ENCODE assay signal across 20 cellular contexts in the genomic region with DNA sequence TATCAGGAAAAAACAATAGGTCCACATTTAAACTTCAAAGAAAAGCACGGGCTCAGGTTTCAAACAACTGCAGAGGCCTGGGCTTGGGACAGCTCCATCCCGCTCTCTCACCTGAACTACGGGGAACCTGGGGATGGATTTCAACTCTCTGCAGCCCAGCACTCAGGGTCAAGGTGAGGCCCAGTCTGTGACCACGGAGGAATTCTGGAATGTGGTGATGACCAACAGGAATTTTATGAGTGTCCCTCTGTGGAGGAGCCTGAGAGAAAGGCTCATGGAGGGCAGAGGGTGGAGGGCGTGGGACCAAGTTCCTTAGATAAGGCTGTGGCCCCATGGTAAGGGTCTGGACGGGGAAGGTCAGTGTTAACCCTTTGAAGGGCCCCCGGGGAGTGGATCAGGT.
DNase-seq lines count a peak whose midpoint lies in the region; ATAC-seq and TF ChIP-seq lines count a peak whose summit lies in the region.
"Had no signal": no experiment of that assay in that cellular context is flagged by ENCODE, and none has a peak within 500 bp of the region (broad histone marks: within the 10 kb centered on the region; RNA-seq: fewer than 3 reads in every experiment).

No MANE protein-coding gene starts in this region.

- DNase-seq in EL, result peak; percentile 56
- DNase-seq in GM23338 (ENCODE audit: low spot score), result peak; percentile 27
- peak; percentile 64 for DNase-seq in endodermal cell
- peak; percentile 45 for DNase-seq in osteoblast (ENCODE audit: insufficient read length, low spot score, missing footprints)
- DNase-seq in sciatic nerve (ENCODE audit: low spot score), result no peak
- DNase-seq in effector CD4-positive, alpha-beta T cell, result no peak
- DNase-seq: COR-L47, DMS153, KG1, MG63, NCI-H1105, NCI-H1694 treated with DMSO at 0.1 percent for 48 hours, NCI-H2171, NCI-H446 treated with DMSO at 0.1 percent for 48 hours, NCI-H774, Right ventricle myocardium superior had no signal

- H3K27ac ChIP-seq in GM23338 (ENCODE audit: low read depth), result no peak overlapping the region
- H3K27ac ChIP-seq in endodermal cell (ENCODE audit: low read depth, low read length), result no peak overlapping the region
- H3K27ac ChIP-seq in osteoblast (ENCODE audit: low read depth, low read length), result no peak overlapping the region
- H3K27ac ChIP-seq: BLaER1 treated with 17β-estradiol and CSF1 and Interleukin-3, amounts not matched to agents 10 nM and 100 nM; HL-60 had no signal

- H3K9me3 Mint-ChIP-seq in GM23338 (no peaks in the 10 kb centered on the region), endodermal cell (no peaks in the 10 kb centered on the region)

- H3K79me2 ChIP-seq in GM23338 (replicated peaks; ENCODE audit: insufficient read depth), result no peaks in the 10 kb centered on the region
- no peaks in the 10 kb centered on the region for H3K79me2 ChIP-seq in osteoblast (ENCODE audit: insufficient read depth, low read length)

- H3K9me2 ChIP-seq in GM23338 (ENCODE audit: insufficient read depth), result peaks cover 5% of the 10 kb centered on the region

- 57 to 62% methylated on average over 7 of the region's 7 CpGs for WGBS in endodermal cell (ENCODE audit: insufficient coverage in 1 of 2, insufficient read length in 1 of 2), 2 experiments

- H3K36me3 Mint-ChIP-seq in GM23338 (ENCODE audit: low read depth) (no peaks in the 10 kb centered on the region; the same call in 2 of the 3 replicates), endodermal cell (ENCODE audit: low read depth) (no peaks in the 10 kb centered on the region)

- H3K4me1 ChIP-seq in GM23338 (ENCODE audit: insufficient read depth) (peaks cover 24% of the 10 kb centered on the region; the same call in 1 of the 2 replicates), endodermal cell (ENCODE audit: control insufficient read depth, insufficient read depth, low read length) (peaks cover 7% of the 10 kb centered on the region), osteoblast (ENCODE audit: insufficient read depth, low read length) (peaks cover 40% of the 10 kb centered on the region)
- H3K4me1 ChIP-seq: BLaER1 treated with 17β-estradiol and CSF1 and Interleukin-3, amounts not matched to agents 10 nM and 100 nM had no signal

- intact Hi-C loops in sciatic nerve (cut with DNase I), result loop anchor here (1.0 kb wide), 1 partner anchor 40 kb away; no protein-coding TSS in a partner anchor

- H3K4me1 Mint-ChIP-seq in GM23338, result peaks cover 28% of the 10 kb centered on the region
- H3K4me1 Mint-ChIP-seq in endodermal cell, result peaks cover 13% of the 10 kb centered on the region

- H2AFZ ChIP-seq in GM23338 (peak overlapping the region; percentile 84), osteoblast (ENCODE audit: low read length) (no peak overlapping the region)

- H3K4me2 ChIP-seq in GM23338 (peak overlapping the region; percentile 64; the same call in 1 of the 2 replicates), osteoblast (ENCODE audit: insufficient read depth, low read length) (no peak overlapping the region)
- H3K4me2 ChIP-seq: BLaER1 treated with 17β-estradiol and CSF1 and Interleukin-3, amounts not matched to agents 10 nM and 100 nM had no signal

- H3K27me3 Mint-ChIP-seq in GM23338 (ENCODE audit: insufficient read depth, low read depth, poor library complexity), result peaks cover 5% of the 10 kb centered on the region
- peaks cover 6% of the 10 kb centered on the region for H3K27me3 Mint-ChIP-seq in endodermal cell (ENCODE audit: insufficient read depth)

- H3K4me3 Mint-ChIP-seq in GM23338 (no peak overlapping the region), endodermal cell (no peak overlapping the region)

- no peaks in the 10 kb centered on the region for H4K20me1 ChIP-seq in GM23338 (replicated peaks; ENCODE audit: insufficient read depth)
- H4K20me1 ChIP-seq in osteoblast (ENCODE audit: insufficient read depth, low read length), result no peaks in the 10 kb centered on the region
- H4K20me1 ChIP-seq: BLaER1 treated with 17β-estradiol and CSF1 and Interleukin-3, amounts not matched to agents 10 nM and 100 nM had no signal

- H3K27me3 ChIP-seq in GM23338 (ENCODE audit: insufficient read depth) (no peaks in the 10 kb centered on the region), endodermal cell (ENCODE audit: control insufficient read depth, insufficient read depth, low read length, poor library complexity, severe bottlenecking) (no peaks in the 10 kb centered on the region), osteoblast (ENCODE audit: insufficient read depth, low read length) (no peaks in the 10 kb centered on the region)
- H3K27me3 ChIP-seq: BLaER1 treated with 17β-estradiol and CSF1 and Interleukin-3, amounts not matched to agents 10 nM and 100 nM; MG63 had no signal

- H3K9ac ChIP-seq in endodermal cell (ENCODE audit: extremely low read depth, low read length, poor library complexity, severe bottlenecking), result no peak overlapping the region
- H3K9ac ChIP-seq: BLaER1 treated with 17β-estradiol and CSF1 and Interleukin-3, amounts not matched to agents 10 nM and 100 nM had no signal

- no peak overlapping the region for H3K4me3 ChIP-seq in GM23338
- no peak overlapping the region for H3K4me3 ChIP-seq in endodermal cell (ENCODE audit: low read length)
- no peak overlapping the region for H3K4me3 ChIP-seq in osteoblast (ENCODE audit: insufficient read depth, low read length)
- H3K4me3 ChIP-seq: BLaER1 treated with 17β-estradiol and CSF1 and Interleukin-3, amounts not matched to agents 10 nM and 100 nM; MG63 had no signal

- no peak overlapping the region for H3K27ac Mint-ChIP-seq in GM23338
- H3K27ac Mint-ChIP-seq in endodermal cell, result peak overlapping the region; percentile 74

- H3K36me3 ChIP-seq in GM23338 (ENCODE audit: insufficient read depth) (no peaks in the 10 kb centered on the region), endodermal cell (ENCODE audit: control insufficient read depth, insufficient read depth, low read length) (no peaks in the 10 kb centered on the region), osteoblast (ENCODE audit: insufficient read depth, low read length) (no peaks in the 10 kb centered on the region)
- H3K36me3 ChIP-seq: BLaER1 treated with 17β-estradiol and CSF1 and Interleukin-3, amounts not matched to agents 10 nM and 100 nM; MG63 had no signal

- H3F3A ChIP-seq in GM23338 (replicated peaks; ENCODE audit: low read depth), result no peaks in the 10 kb centered on the region

- ATAC-seq in GM23338 (peak; percentile 76), sciatic nerve (no peak), GM18519 (IDR thresholded peaks at IDR 0.05; ENCODE audit: low FRiP score, unreplicated experiment) (no peak)
- ATAC-seq: SK-N-SH treated with all-trans-retinoic acid at 6 μM for 48 hours had no signal

- TF ChIP-seq CTCF in GM23338 (conservative IDR thresholded peaks at IDR 0.05; ENCODE audit: low read depth in 2 of 2) (no peak), endodermal cell (conservative IDR thresholded peaks at IDR 0.05) (no peak), osteoblast (IDR thresholded peaks at IDR 0.05; ENCODE audit: extremely low read depth, low read depth, low read length) (no peak)

- H3K9me3 ChIP-seq in endodermal cell (ENCODE audit: control insufficient read depth, low read length) (no peaks in the 10 kb centered on the region), osteoblast (ENCODE audit: low read depth, low read length) (no peaks in the 10 kb centered on the region)
- H3K9me3 ChIP-seq: BLaER1 treated with 17β-estradiol and CSF1 and Interleukin-3, amounts not matched to agents 10 nM and 100 nM; MG63 had no signal

TF ChIP-seq in GM23338, 12 proteins besides CTCF, POLR2A, EP300 and RAD21 (continues in another document):
- TF ChIP-seq JUNB (IDR thresholded peaks at IDR 0.05; ENCODE audit: unreplicated experiment) (no peak), STAT1 (IDR thresholded peaks at IDR 0.05; ENCODE audit: unreplicated experiment) (no peak), ZNF114 (CRISPR knock-in tag; IDR thresholded peaks at IDR 0.05) (no peak), REST (IDR thresholded peaks at IDR 0.05; ENCODE audit: unreplicated experiment) (no peak), EZH2phosphoT487 (IDR thresholded peaks at IDR 0.05; ENCODE audit: unreplicated experiment) (no peak), CREB1 (CRISPR knock-in tag; IDR thresholded peaks at IDR 0.05; ENCODE audit: low read depth) (no peak), NANOG (IDR thresholded peaks at IDR 0.05; ENCODE audit: borderline replicate concordance) (no peak), EZH2 (IDR thresholded peaks at IDR 0.05; ENCODE audit: low read depth, unreplicated experiment) (no peak), POLR2AphosphoS5 (IDR thresholded peaks at IDR 0.05; ENCODE audit: low read depth) (no peak)

Comparison
In these comparisons a context has a peak if more than half of its experiments do, and no peak if none do; other contexts are left out.
1. DNase-seq: peak in EL (single experiment), GM23338 (single experiment), endodermal cell (single experiment) and osteoblast (single experiment); none in sciatic nerve (single experiment) and effector CD4-positive, alpha-beta T cell (single experiment).